8 cellular contexts compared by ENCODE assay signal in the genomic region with DNA sequence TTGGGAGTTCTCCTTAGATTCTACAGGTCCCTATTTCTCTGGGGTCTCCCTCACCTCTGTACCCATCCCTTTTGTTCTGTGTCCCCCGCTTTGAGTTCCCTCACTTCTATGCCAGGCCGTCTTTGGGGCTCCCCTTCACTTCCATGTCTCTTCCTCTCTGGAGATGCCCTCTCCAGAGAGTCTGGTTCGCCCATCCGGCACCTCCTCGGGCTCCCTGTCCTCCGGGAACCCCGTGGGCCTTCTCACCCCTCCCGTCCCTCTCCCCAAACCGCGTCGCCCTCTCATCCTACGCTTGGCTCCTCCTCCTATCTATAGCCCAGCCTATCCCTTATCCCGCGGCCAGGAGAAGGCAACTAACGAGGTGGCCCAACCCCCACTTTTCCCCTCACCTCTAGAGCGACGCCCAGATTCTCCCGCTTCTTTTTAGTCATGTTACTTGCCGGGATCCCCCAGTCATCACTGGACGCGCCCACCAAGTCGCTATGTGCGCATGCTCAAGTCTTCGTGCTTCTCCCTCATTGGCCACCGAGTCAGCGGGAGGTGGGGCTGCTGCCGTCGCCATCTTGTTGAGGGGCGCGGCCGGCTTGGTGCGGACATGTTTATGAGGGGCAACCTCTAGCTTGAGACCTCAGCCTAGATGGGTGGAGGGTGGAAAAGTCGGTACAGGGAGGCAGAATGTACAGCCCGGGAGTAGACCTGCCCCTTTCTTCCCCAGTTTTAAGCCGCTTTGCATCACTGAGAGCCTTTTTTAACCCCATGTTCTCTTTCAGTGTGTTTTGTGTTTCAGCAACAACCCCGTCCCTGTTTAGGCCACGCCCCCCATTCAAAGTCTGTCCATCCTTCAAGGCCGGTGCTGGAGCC. TPM values are rescaled to one million over a fixed set of nuclear protein-coding genes. Genes with fewer than 3 reads are reported as not detected.
DNase-seq lines count a peak whose midpoint lies in the region; ATAC-seq lines count a peak whose summit lies in the region.

A gene (minus strand): TSS at position 461 of the 861 bp plus-strand sequence. CDS start 30 bp downstream, at position 431.

- ATAC-seq in GM21367 (IDR thresholded peaks at IDR 0.05; ENCODE audit: unreplicated experiment): peak; percentile 78

- H3K27ac ChIP-seq in effector memory CD4-positive, alpha-beta T cell (ENCODE audit: insufficient read depth, low read length, poor library complexity, severe bottlenecking): peak within 1 kb of the TSS; percentile 93

- no peaks in the 10 kb centered on the region for H3K27me3 ChIP-seq in effector memory CD4-positive, alpha-beta T cell (replicated peaks; ENCODE audit: control insufficient read depth, insufficient read depth, low read length, poor library complexity, severe bottlenecking)

- H3K4me3 ChIP-seq in effector memory CD4-positive, alpha-beta T cell (ENCODE audit: insufficient read depth, low read depth, low read length, poor library complexity, severe bottlenecking): peak within 1 kb of the TSS; percentile 86

- peaks cover 68% of the 10 kb centered on the region for H3K4me1 ChIP-seq in effector memory CD4-positive, alpha-beta T cell (ENCODE audit: control insufficient read depth, insufficient read depth, low read length, poor library complexity, severe bottlenecking)

- no peaks in the 10 kb centered on the region for H3K9me3 ChIP-seq in effector memory CD4-positive, alpha-beta T cell (ENCODE audit: control insufficient read depth, low read length)

- DNase-seq in COLO829 (ENCODE audit: low spot score) (peak; percentile 96), HT1080 (ENCODE audit: low read depth) (peak; percentile 99), NOMO-1 (lab: John Stamatoyannopoulos, UW; ENCODE audit: unreplicated experiment in 2 of 2) (peak; percentile 94 to 96), medulla oblongata (ENCODE audit: extremely low spot score) (peak; percentile 96)
- peak; percentile 97 for DNase-seq in activated CD8-positive, alpha-beta memory T cell treated with anti-CD3 and anti-CD28 coated beads for 24 hours
- peak; percentile 93 to 96 (median 95) for DNase-seq in effector memory CD4-positive, alpha-beta T cell
- DNase-seq in stimulated activated CD4-positive, alpha-beta T cell treated with anti-CD3 and anti-CD28 coated beads, TNF-alpha, amount 100 ng/mL, for 48 hours (ENCODE audit: low read depth in 3 of 3): peak; percentile 96 to 99 (median 98)

- H3K36me3 ChIP-seq in effector memory CD4-positive, alpha-beta T cell (ENCODE audit: control insufficient read depth, insufficient read depth, low read length): no peaks in the 10 kb centered on the region

RNA-seq across cellular contexts. Expression of the gene that starts here (rescaled TPM):
- 19.5 and 33.1 TPM in 2 replicates for total RNA-seq in HT1080 (2014; rRNA removed; shearing (Covaris generic))
- 27.5 and 29.1 TPM in 2 replicates for polyA plus RNA-seq in HT1080 (2015; cell fraction: cytosol; rRNA removed)
- polyA plus RNA-seq in HT1080 (2015; cell fraction: nucleus; rRNA removed): 6.1 and 13.8 TPM in 2 replicates

Comparison
In these comparisons a context has a peak if more than half of its experiments do, and no peak if none do; other contexts are left out.
1. Peak in every context shown above with its lines: DNase-seq, ATAC-seq, H3K4me3 ChIP-seq and H3K27ac ChIP-seq.